1 cellular context compared by ENCODE assay signal in the genomic region with DNA sequence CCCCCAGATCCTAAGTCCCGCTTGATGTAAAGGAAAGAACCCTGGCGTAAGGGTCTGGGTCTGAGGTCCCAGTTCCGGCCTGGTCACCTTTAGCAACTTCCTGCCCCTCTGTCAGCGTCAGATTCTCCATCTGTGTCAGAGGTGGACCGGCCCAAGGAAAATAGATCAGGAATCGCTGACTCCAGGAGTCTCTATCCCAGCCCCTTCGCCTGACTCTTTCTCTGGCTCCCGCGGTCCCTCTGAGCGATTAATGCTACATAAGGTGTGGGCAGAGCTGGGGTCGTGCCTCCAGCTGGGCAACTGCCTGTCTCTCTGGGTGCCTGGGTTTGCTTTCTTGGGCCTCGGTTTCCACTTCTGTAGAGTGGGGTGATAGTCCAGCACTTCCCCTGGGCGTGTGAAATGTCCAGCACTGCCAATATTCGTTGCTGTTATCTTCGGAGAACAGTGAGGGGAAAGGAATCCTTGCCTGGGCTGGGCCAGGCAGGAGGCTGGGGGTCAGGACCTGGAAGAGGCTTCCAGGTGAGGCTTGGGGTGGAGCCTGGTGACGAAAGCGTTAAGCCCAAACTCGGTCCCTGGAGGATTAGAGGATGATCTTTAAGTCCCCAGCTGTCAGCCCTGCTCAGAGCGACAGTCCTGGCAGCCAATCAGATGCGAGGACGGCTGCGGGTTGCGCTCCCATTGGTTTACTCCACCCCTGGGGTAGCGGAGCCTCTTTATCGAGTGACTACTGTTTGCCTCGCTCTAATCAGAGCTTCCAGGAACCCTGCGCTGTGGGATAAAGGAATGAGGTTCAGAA.
A peak's percentile ranks its signal among the peaks of the same experiment; 100 is the strongest.
TF ChIP-seq lines count a peak whose summit lies in the region.

No MANE protein-coding gene starts in this region.

TF ChIP-seq in K562, 482 proteins besides CTCF, POLR2A, EP300 and RAD21 (continued from another document and continues in another):
- no peak for TF ChIP-seq ZNF277 (CRISPR knock-in tag; IDR thresholded peaks at IDR 0.05; ENCODE audit: borderline replicate concordance)
- TF ChIP-seq NFYB (IDR thresholded peaks at IDR 0.05; ENCODE audit: extremely low read depth, insufficient read length), result peak; percentile 99
- TF ChIP-seq ZNF780A (CRISPR knock-in tag; IDR thresholded peaks at IDR 0.05), result no peak
- peak; percentile 48; the same call in 1 of the 2 replicates for TF ChIP-seq ZNF24 (IDR thresholded peaks at IDR 0.05)
- TF ChIP-seq SRSF1 (IDR thresholded peaks at IDR 0.05; ENCODE audit: low read depth, low read length), result no peak
- no peak for TF ChIP-seq CREB3L1 (IDR thresholded peaks at IDR 0.05; ENCODE audit: borderline replicate concordance, low read depth)
- TF ChIP-seq MTA3 (IDR thresholded peaks at IDR 0.05; ENCODE audit: borderline replicate concordance), result 0 out of 2 replicates have a peak, but pooled peaks have one; percentile 76
- TF ChIP-seq ZNF766 (CRISPR knock-in tag; conservative IDR thresholded peaks at IDR 0.05), result peak; percentile 61
- TF ChIP-seq HNRNPH1 (optimal IDR thresholded peaks at IDR 0.05; ENCODE audit: low read depth, low read length), result no peak
- TF ChIP-seq ZNF384 (IDR thresholded peaks at IDR 0.05; ENCODE audit: low read depth, low read length), result no peak
- TF ChIP-seq, protein P1, sequence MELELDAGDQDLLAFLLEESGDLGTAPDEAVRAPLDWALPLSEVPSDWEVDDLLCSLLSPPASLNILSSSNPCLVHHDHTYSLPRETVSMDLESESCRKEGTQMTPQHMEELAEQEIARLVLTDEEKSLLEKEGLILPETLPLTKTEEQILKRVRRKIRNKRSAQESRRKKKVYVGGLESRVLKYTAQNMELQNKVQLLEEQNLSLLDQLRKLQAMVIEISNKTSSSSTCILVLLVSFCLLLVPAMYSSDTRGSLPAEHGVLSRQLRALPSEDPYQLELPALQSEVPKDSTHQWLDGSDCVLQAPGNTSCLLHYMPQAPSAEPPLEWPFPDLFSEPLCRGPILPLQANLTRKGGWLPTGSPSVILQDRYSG (tag; conservative IDR thresholded peaks at IDR 0.05; ENCODE audit: low read depth), result no peak
- no peak; a peak in 1 of 4 replicates for TF ChIP-seq TRIM24 (IDR thresholded peaks at IDR 0.05)
- TF ChIP-seq SMC3 (conservative IDR thresholded peaks at IDR 0.05; ENCODE audit: insufficient read depth, low read depth, low read length), result no peak
- no peak for TF ChIP-seq CREBBP (IDR thresholded peaks at IDR 0.05; ENCODE audit: low read depth, low read length)
- no peak for TF ChIP-seq ZNF668 (CRISPR knock-in tag; IDR thresholded peaks at IDR 0.05)
- no peak for TF ChIP-seq SMARCB1 (IDR thresholded peaks at IDR 0.05; ENCODE audit: insufficient read length, low read depth)
- no peak for TF ChIP-seq NR1H2 (CRISPR knock-in tag; IDR thresholded peaks at IDR 0.05)
- TF ChIP-seq RBM14 (IDR thresholded peaks at IDR 0.05; ENCODE audit: borderline replicate concordance, insufficient read depth, low read depth, low read length), result no peak
- TF ChIP-seq RBBP5 (IDR thresholded peaks at IDR 0.05; ENCODE audit: borderline replicate concordance, insufficient read depth, low read length, poor library complexity, severe bottlenecking), result no peak
- TF ChIP-seq TOE1 (IDR thresholded peaks at IDR 0.05; ENCODE audit: borderline replicate concordance), result no peak; the same call in 1 of the 2 replicates
- TF ChIP-seq TOE1 (CRISPR knock-in tag; IDR thresholded peaks at IDR 0.05; ENCODE audit: borderline replicate concordance, low read depth), result no peak
- TF ChIP-seq KLF6 (CRISPR knock-in tag; IDR thresholded peaks at IDR 0.05; ENCODE audit: borderline replicate concordance), result no peak
- no peak for TF ChIP-seq NCOA2 (IDR thresholded peaks at IDR 0.05; ENCODE audit: partially characterized antibody in 2 of 2)
- peak; percentile 83 for TF ChIP-seq ZEB2 (IDR thresholded peaks at IDR 0.05)
- no peak for TF ChIP-seq MTF1 (CRISPR knock-in tag; IDR thresholded peaks at IDR 0.05; ENCODE audit: borderline replicate concordance)
- TF ChIP-seq TCF15 (CRISPR knock-in tag; IDR thresholded peaks at IDR 0.05), result no peak
- 0 out of 2 replicates have a peak, but pooled peaks have one; percentile 9 for TF ChIP-seq DMBX1 (CRISPR knock-in tag; IDR thresholded peaks at IDR 0.05; ENCODE audit: borderline replicate concordance)
- TF ChIP-seq, protein P2, sequence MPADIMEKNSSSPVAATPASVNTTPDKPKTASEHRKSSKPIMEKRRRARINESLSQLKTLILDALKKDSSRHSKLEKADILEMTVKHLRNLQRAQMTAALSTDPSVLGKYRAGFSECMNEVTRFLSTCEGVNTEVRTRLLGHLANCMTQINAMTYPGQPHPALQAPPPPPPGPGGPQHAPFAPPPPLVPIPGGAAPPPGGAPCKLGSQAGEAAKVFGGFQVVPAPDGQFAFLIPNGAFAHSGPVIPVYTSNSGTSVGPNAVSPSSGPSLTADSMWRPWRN (IDR thresholded peaks at IDR 0.05; ENCODE audit: low read depth), result no peak
- TF ChIP-seq PURB (CRISPR knock-in tag; IDR thresholded peaks at IDR 0.05; ENCODE audit: low read depth), result no peak
- TF ChIP-seq BRF1 (IDR thresholded peaks at IDR 0.05; ENCODE audit: borderline replicate concordance, extremely low read depth, insufficient read length), result no peak
- no peak for TF ChIP-seq RHOXF2B (CRISPR knock-in tag; conservative IDR thresholded peaks at IDR 0.05)
- no peak for TF ChIP-seq CBX8 (IDR thresholded peaks at IDR 0.05; ENCODE audit: borderline replicate concordance, extremely low read depth, low read depth, low read length, poor library complexity, severe bottlenecking)
- peak; percentile 83 for TF ChIP-seq ZFP36 (IDR thresholded peaks at IDR 0.05; ENCODE audit: low read depth, low read length, partially characterized antibody)
- TF ChIP-seq ATF6 (CRISPR knock-in tag; IDR thresholded peaks at IDR 0.05), result no peak
- no peak for TF ChIP-seq ZNF282 (CRISPR knock-in tag; IDR thresholded peaks at IDR 0.05)
- TF ChIP-seq HDAC1 (IDR thresholded peaks at IDR 0.05), result peak; percentile 69 to 83
- TF ChIP-seq HNRNPLL (IDR thresholded peaks at IDR 0.05; ENCODE audit: low read depth, low read length, poor library complexity, severe bottlenecking), result no peak
- TF ChIP-seq SMARCA4 (IDR thresholded peaks at IDR 0.05), result no peak; the same call in 1 of the 2 replicates
- peak; percentile 36 for TF ChIP-seq CHD1 (IDR thresholded peaks at IDR 0.05; ENCODE audit: low read length)
- 0 out of 2 replicates have a peak, but pooled peaks have one; percentile 26 for TF ChIP-seq TRIM28 (IDR thresholded peaks at IDR 0.05)
- TF ChIP-seq NFE2 (IDR thresholded peaks at IDR 0.05; ENCODE audit: low read depth), result no peak
- TF ChIP-seq SRF (CRISPR knock-in tag; IDR thresholded peaks at IDR 0.05), result no peak; a peak in 1 of 4 replicates
- TF ChIP-seq RNF219 (CRISPR knock-in tag; IDR thresholded peaks at IDR 0.05), result no peak
- TF ChIP-seq ZKSCAN3 (CRISPR knock-in tag; IDR thresholded peaks at IDR 0.05), result no peak
- no peak for TF ChIP-seq ZNF79 (CRISPR knock-in tag; IDR thresholded peaks at IDR 0.05; ENCODE audit: low read depth)
- no peak for TF ChIP-seq ZNF263 (CRISPR knock-in tag; IDR thresholded peaks at IDR 0.05; ENCODE audit: borderline replicate concordance)
- TF ChIP-seq NR2C1 (IDR thresholded peaks at IDR 0.05), result peak; percentile 11; the same call in 1 of the 2 replicates
- TF ChIP-seq NR2C1 (tag; IDR thresholded peaks at IDR 0.05), result no peak
- peak; percentile 57; the same call in 1 of the 2 replicates for TF ChIP-seq STAT5A (IDR thresholded peaks at IDR 0.05; ENCODE audit: borderline replicate concordance, low read length)
- TF ChIP-seq, protein P3, sequence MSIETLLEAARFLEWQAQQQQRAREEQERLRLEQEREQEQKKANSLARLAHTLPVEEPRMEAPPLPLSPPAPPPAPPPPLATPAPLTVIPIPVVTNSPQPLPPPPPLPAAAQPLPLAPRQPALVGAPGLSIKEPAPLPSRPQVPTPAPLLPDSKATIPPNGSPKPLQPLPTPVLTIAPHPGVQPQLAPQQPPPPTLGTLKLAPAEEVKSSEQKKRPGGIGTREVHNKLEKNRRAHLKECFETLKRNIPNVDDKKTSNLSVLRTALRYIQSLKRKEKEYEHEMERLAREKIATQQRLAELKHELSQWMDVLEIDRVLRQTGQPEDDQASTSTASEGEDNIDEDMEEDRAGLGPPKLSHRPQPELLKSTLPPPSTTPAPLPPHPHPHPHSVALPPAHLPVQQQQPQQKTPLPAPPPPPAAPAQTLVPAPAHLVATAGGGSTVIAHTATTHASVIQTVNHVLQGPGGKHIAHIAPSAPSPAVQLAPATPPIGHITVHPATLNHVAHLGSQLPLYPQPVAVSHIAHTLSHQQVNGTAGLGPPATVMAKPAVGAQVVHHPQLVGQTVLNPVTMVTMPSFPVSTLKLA (conservative IDR thresholded peaks at IDR 0.05), result no peak; a peak in 1 of 4 replicates
- TF ChIP-seq BHLHE40 (IDR thresholded peaks at IDR 0.05; ENCODE audit: low read length), result peak; percentile 39
- TF ChIP-seq PHB (CRISPR knock-in tag; IDR thresholded peaks at IDR 0.05), result no peak
- no peak for TF ChIP-seq PCBP1 (IDR thresholded peaks at IDR 0.05; ENCODE audit: low read depth, low read length, poor library complexity, severe bottlenecking)
- TF ChIP-seq, protein P4, sequence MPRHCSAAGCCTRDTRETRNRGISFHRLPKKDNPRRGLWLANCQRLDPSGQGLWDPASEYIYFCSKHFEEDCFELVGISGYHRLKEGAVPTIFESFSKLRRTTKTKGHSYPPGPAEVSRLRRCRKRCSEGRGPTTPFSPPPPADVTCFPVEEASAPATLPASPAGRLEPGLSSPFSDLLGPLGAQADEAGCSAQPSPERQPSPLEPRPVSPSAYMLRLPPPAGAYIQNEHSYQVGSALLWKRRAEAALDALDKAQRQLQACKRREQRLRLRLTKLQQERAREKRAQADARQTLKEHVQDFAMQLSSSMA (CRISPR knock-in tag; IDR thresholded peaks at IDR 0.05), result no peak
- TF ChIP-seq BRCA1 (IDR thresholded peaks at IDR 0.05), result no peak
- 0 out of 2 replicates have a peak, but pooled peaks have one; percentile 57 for TF ChIP-seq BRCA1 (CRISPR knock-in tag; IDR thresholded peaks at IDR 0.05)
